In genomic region chr11:6377902-6378694, GRCh38 we compare ENCODE assay signal across 11 cellular contexts. TPM values are rescaled to one million over a fixed set of nuclear protein-coding genes. Genes with fewer than 3 reads are reported as not detected.
DNase-seq lines count a peak whose midpoint lies in the region; ATAC-seq and TF ChIP-seq lines count a peak whose summit lies in the region.
"Had no signal": no experiment of that assay in that cellular context is flagged by ENCODE, and none has a peak within 500 bp of the region (broad histone marks: within the 10 kb centered on the region; RNA-seq: fewer than 3 reads in every experiment).

No MANE protein-coding gene starts in this region.

- H4K20me1 ChIP-seq in osteoblast (ENCODE audit: insufficient read depth, low read length): no peaks in the 10 kb centered on the region

- TF ChIP-seq POLR2A in NB4 (IDR thresholded peaks at IDR 0.05; ENCODE audit: extremely low read depth, insufficient read length): no peak

- TF ChIP-seq CTCF in NB4 (IDR thresholded peaks at IDR 0.05; ENCODE audit: low read depth, low read length) (no peak), osteoblast (IDR thresholded peaks at IDR 0.05; ENCODE audit: extremely low read depth, low read depth, low read length) (no peak)

- H3K27ac Mint-ChIP-seq in activated T-cell treated with anti-CD3 and anti-CD28 coated beads, Interleukin-2, amount 50 U/mL, for 24 hours: peak overlapping the region; percentile 73
- peak overlapping the region; percentile 49 for H3K27ac Mint-ChIP-seq in activated naive CD8-positive, alpha-beta T cell treated with anti-CD3 and anti-CD28 coated beads, Interleukin-2, amount 50 U/mL, for 24 hours
- peak overlapping the region; percentile 42 for H3K27ac Mint-ChIP-seq in stimulated activated memory B cell treated with anti-CD40 and anti-IgM and Interleukin-4, amounts not matched to agents 10 μg/mL and 1 μg/mL and 100 μg/mL, for 72 hours

- peak; percentile 50 for ATAC-seq in activated naive CD8-positive, alpha-beta T cell treated with anti-CD3 and anti-CD28 coated beads, Interleukin-2, amount 50 U/mL, for 24 hours
- peak; percentile 43 for ATAC-seq in stimulated activated memory B cell treated with anti-CD40 and anti-IgM and Interleukin-4, amounts not matched to agents 10 μg/mL and 1 μg/mL and 100 μg/mL, for 72 hours
- no peak for ATAC-seq in HG03442 (IDR thresholded peaks at IDR 0.05; ENCODE audit: unreplicated experiment)

- H3K4me3 Mint-ChIP-seq in activated T-cell treated with anti-CD3 and anti-CD28 coated beads, Interleukin-2, amount 50 U/mL, for 24 hours: peak overlapping the region; percentile 23
- no peak overlapping the region for H3K4me3 Mint-ChIP-seq in activated naive CD8-positive, alpha-beta T cell treated with anti-CD3 and anti-CD28 coated beads, Interleukin-2, amount 50 U/mL, for 24 hours
- H3K4me3 Mint-ChIP-seq in stimulated activated memory B cell treated with anti-CD40 and anti-IgM and Interleukin-4, amounts not matched to agents 10 μg/mL and 1 μg/mL and 100 μg/mL, for 72 hours: no peak overlapping the region
- H3K4me3 Mint-ChIP-seq: immature natural killer cell had no signal

- no peaks in the 10 kb centered on the region for H3K36me3 Mint-ChIP-seq in activated T-cell treated with anti-CD3 and anti-CD28 coated beads, Interleukin-2, amount 50 U/mL, for 24 hours (ENCODE audit: low read depth)
- H3K36me3 Mint-ChIP-seq in activated naive CD8-positive, alpha-beta T cell treated with anti-CD3 and anti-CD28 coated beads, Interleukin-2, amount 50 U/mL, for 24 hours (ENCODE audit: low read depth): no peaks in the 10 kb centered on the region
- H3K36me3 Mint-ChIP-seq in stimulated activated memory B cell treated with anti-CD40 and anti-IgM and Interleukin-4, amounts not matched to agents 10 μg/mL and 1 μg/mL and 100 μg/mL, for 72 hours: no peaks in the 10 kb centered on the region
- H3K36me3 Mint-ChIP-seq: immature natural killer cell had no signal

- no peaks in the 10 kb centered on the region for H3K9me3 Mint-ChIP-seq in activated T-cell treated with anti-CD3 and anti-CD28 coated beads, Interleukin-2, amount 50 U/mL, for 24 hours
- no peaks in the 10 kb centered on the region for H3K9me3 Mint-ChIP-seq in activated naive CD8-positive, alpha-beta T cell treated with anti-CD3 and anti-CD28 coated beads, Interleukin-2, amount 50 U/mL, for 24 hours
- H3K9me3 Mint-ChIP-seq in stimulated activated memory B cell treated with anti-CD40 and anti-IgM and Interleukin-4, amounts not matched to agents 10 μg/mL and 1 μg/mL and 100 μg/mL, for 72 hours: no peaks in the 10 kb centered on the region
- H3K9me3 Mint-ChIP-seq: immature natural killer cell had no signal

- no peaks in the 10 kb centered on the region for H3K27me3 ChIP-seq in osteoblast (ENCODE audit: insufficient read depth, low read length)
- H3K27me3 ChIP-seq: pancreas had no signal

- no peaks in the 10 kb centered on the region for H3K36me3 ChIP-seq in osteoblast (ENCODE audit: insufficient read depth, low read length)
- H3K36me3 ChIP-seq: pancreas had no signal

- H3K27me3 Mint-ChIP-seq in activated T-cell treated with anti-CD3 and anti-CD28 coated beads, Interleukin-2, amount 50 U/mL, for 24 hours: no peaks in the 10 kb centered on the region
- no peaks in the 10 kb centered on the region for H3K27me3 Mint-ChIP-seq in activated naive CD8-positive, alpha-beta T cell treated with anti-CD3 and anti-CD28 coated beads, Interleukin-2, amount 50 U/mL, for 24 hours
- H3K27me3 Mint-ChIP-seq in stimulated activated memory B cell treated with anti-CD40 and anti-IgM and Interleukin-4, amounts not matched to agents 10 μg/mL and 1 μg/mL and 100 μg/mL, for 72 hours: no peaks in the 10 kb centered on the region

- H3K4me2 ChIP-seq in osteoblast (ENCODE audit: insufficient read depth, low read length): no peak overlapping the region

- H3K9me3 ChIP-seq in osteoblast (ENCODE audit: low read depth, low read length): no peaks in the 10 kb centered on the region
- H3K9me3 ChIP-seq: pancreas had no signal

- H3K27ac ChIP-seq in osteoblast (ENCODE audit: low read depth, low read length): no peak overlapping the region
- H3K27ac ChIP-seq: pancreas had no signal

- H3K4me1 Mint-ChIP-seq in activated T-cell treated with anti-CD3 and anti-CD28 coated beads, Interleukin-2, amount 50 U/mL, for 24 hours (ENCODE audit: low read depth): peaks cover 28% of the 10 kb centered on the region
- H3K4me1 Mint-ChIP-seq in activated naive CD8-positive, alpha-beta T cell treated with anti-CD3 and anti-CD28 coated beads, Interleukin-2, amount 50 U/mL, for 24 hours: peaks cover 23% of the 10 kb centered on the region
- no peaks in the 10 kb centered on the region for H3K4me1 Mint-ChIP-seq in stimulated activated memory B cell treated with anti-CD40 and anti-IgM and Interleukin-4, amounts not matched to agents 10 μg/mL and 1 μg/mL and 100 μg/mL, for 72 hours

- H3K4me1 ChIP-seq in osteoblast (ENCODE audit: insufficient read depth, low read length): no peaks in the 10 kb centered on the region
- H3K4me1 ChIP-seq: pancreas had no signal

- DNase-seq in activated T-cell treated with anti-CD3 and anti-CD28 coated beads, Interleukin-2, amount 50 U/mL, for 24 hours: no peak
- no peak for DNase-seq in activated T-cell treated with anti-CD3 and anti-CD28 coated beads, Interleukin-2, amount 50 U/mL, for 1 hour
- peak; percentile 51 for DNase-seq in NB4 (ENCODE audit: low read depth)
- no peak for DNase-seq in activated naive CD8-positive, alpha-beta T cell treated with anti-CD3 and anti-CD28 coated beads, Interleukin-2, amount 50 U/mL, for 24 hours
- DNase-seq in C1 segment of cervical spinal cord (lab: John Stamatoyannopoulos, UW): no peak
- DNase-seq in osteoblast (ENCODE audit: insufficient read length, low spot score, missing footprints): no peak
- DNase-seq: immature natural killer cell, NCI-H1694, pancreas had no signal

- H3K4me3 ChIP-seq in NB4 (ENCODE audit: low read depth, low read length) (no peak overlapping the region), osteoblast (ENCODE audit: insufficient read depth, low read length) (no peak overlapping the region)
- H3K4me3 ChIP-seq: pancreas had no signal

- H2AFZ ChIP-seq in osteoblast (ENCODE audit: low read length): no peak overlapping the region

- H3K79me2 ChIP-seq in osteoblast (ENCODE audit: insufficient read depth, low read length): no peaks in the 10 kb centered on the region

RNA-seq across cellular contexts. Expression of gene SMPD1, which starts 12.2 kb away (rescaled TPM):
- total RNA-seq in osteoblast: 75.6 and 78.4 TPM in 2 replicates

RNA-seq across cellular contexts. Expression of gene APBB1, which starts 40.8 kb away (rescaled TPM):
- 40.7 and 45.6 TPM in 2 replicates for total RNA-seq in osteoblast

RNA-seq across cellular contexts. Expression of gene CAVIN3, which starts 57.8 kb away (rescaled TPM):
- total RNA-seq in osteoblast: 271 and 314 TPM in 2 replicates
